16 cellular contexts compared by ENCODE assay signal in genomic region chr7:95379457-95379856, GRCh38. TPM values are rescaled to one million over a fixed set of nuclear protein-coding genes. Genes with fewer than 3 reads are reported as not detected.
"Had no signal": no experiment of that assay in that cellular context is flagged by ENCODE, and none has a peak within 500 bp of the region (broad histone marks: within the 10 kb centered on the region; RNA-seq: fewer than 3 reads in every experiment).

No MANE protein-coding gene starts in this region.

RNA-seq across cellular contexts. Expression of gene PON3, which starts 16.7 kb away (rescaled TPM):
- total RNA-seq: activated naive CD4-positive, alpha-beta T cell treated with anti-CD3 and anti-CD28 coated beads for 36 hours; activated naive CD8-positive, alpha-beta T cell treated with anti-CD3 and anti-CD28 coated beads, Interleukin-2, amount 10 ng/mL, durations not matched to agents 7 days and 5 days; activated T-cell treated with anti-CD3 and anti-CD28 coated beads, Interleukin-2, amount 50 U/mL, for 4 hours; activated T-helper 1 cell treated with anti-CD3 and anti-CD28 coated beads, Interleukin-12 subunit alpha, Interleukin-12 subunit beta, Interleukin-2, Interleukin-4 antibody, amounts not matched to agents 30 ng/mL and 10 ng/mL and 1 ng/mL, durations not matched to agents 14 hours and 24 hours and 36 hours; activated T-helper 17 cell treated with anti-CD3 and anti-CD28 coated beads, Interleukin-2, amount 50 U/mL, for 72 hours; ascending aorta; astrocyte; cardiac muscle cell; chondrocyte had no signal

RNA-seq across cellular contexts. Expression of gene PON1, which starts 55.1 kb away (rescaled TPM):
- total RNA-seq: activated naive CD4-positive, alpha-beta T cell treated with anti-CD3 and anti-CD28 coated beads for 36 hours; activated naive CD4-positive, alpha-beta T cell treated with anti-CD3 and anti-CD28 coated beads, Interleukin-2, amount 50 U/mL, for 72 hours; activated naive CD8-positive, alpha-beta T cell treated with anti-CD3 and anti-CD28 coated beads for 36 hours; activated naive CD8-positive, alpha-beta T cell treated with anti-CD3 and anti-CD28 coated beads, Interleukin-2, amount 10 ng/mL, durations not matched to agents 7 days and 5 days; activated T-helper 1 cell treated with anti-CD3 and anti-CD28 coated beads, Interleukin-12 subunit alpha, Interleukin-12 subunit beta, Interleukin-2, Interleukin-4 antibody, amounts not matched to agents 30 ng/mL and 10 ng/mL and 1 ng/mL, durations not matched to agents 14 hours and 24 hours and 36 hours; activated T-helper 17 cell treated with anti-CD3 and anti-CD28 coated beads, Interleukin-2, amount 50 U/mL, for 72 hours; activated T-helper 2 cell treated with anti-CD3 and anti-CD28 coated beads, Interferon-gamma antibody, Interleukin-2, Interleukin-4, amounts not matched to agents 10 μg/mL and 5 μg/mL and 100 μg/mL, durations not matched to agents 14 hours and 24 hours and 36 hours; aorta; ascending aorta; bronchial epithelial cell; cardiac muscle cell; cardiac septum; cerebellum; chondrocyte had no signal
